In the genomic region with DNA sequence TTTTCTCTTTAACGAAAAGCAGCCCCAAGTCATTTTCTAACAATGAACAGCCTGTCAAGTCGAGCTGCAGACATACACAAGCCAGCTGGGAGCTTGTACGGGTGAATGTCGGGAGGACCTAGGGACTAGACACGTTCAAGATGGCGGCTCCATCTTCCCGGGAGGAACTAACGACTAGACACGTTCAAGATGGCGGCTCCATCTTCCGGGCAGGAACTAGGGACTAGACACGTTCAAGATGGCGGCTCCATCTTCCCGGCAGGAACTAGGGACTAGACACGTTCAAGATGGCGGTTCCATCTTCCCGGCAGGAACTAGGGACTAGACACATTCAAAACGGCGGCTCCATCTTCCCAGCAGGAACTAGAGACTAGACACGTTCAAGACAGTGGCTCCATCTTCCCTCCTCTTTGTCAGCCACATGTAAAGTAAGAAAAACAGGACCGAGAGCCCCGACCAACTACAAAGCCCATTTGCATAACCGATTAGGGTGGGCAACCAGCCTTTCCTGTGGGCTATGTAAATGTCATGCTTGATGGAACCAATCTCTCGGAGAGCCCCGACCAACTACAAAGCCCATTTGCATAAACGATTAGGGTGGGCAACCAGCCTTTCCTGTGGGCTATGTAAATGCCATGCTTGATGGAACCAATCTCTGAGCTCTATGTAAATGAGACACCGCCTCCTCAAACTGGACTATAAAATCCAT, we compare ENCODE assay signal across 8 cellular contexts.
A peak's percentile ranks its signal among the peaks of the same experiment; 100 is the strongest.
DNase-seq lines count a peak whose midpoint lies in the region; ATAC-seq, FAIRE-seq and TF ChIP-seq lines count a peak whose summit lies in the region.

No MANE protein-coding gene starts in this region.

- POLR2A ChIA-PET in HEK293 (lab: Yijun Ruan, JAX), result no interaction called here
- POLR2A ChIA-PET in K562 (lab: Yijun Ruan, JAX), result no interaction called here

- 38% methylated on average over 19 of the region's 27 CpGs for WGBS in K562 (ENCODE audit: insufficient coverage, low coverage, missing lambda C conversion rate)

- 0 out of 4 replicates have a peak overlapping the region, but pooled peaks of 1 of the 2 experiments have one; percentile 41 for H3K9ac ChIP-seq in K562 (ENCODE audit: insufficient read depth in 1 of 2, low read depth in 2 of 2, low read length in 2 of 2)

- H3K79me2 ChIP-seq in K562 (ENCODE audit: control insufficient read depth, insufficient read depth, low read length), result peaks cover under 1% of the 10 kb centered on the region; the same call in 1 of the 3 replicates

- in situ Hi-C loops in K562 (cut with MboI), result no loop called here

- ATAC-seq in K562, result peak; percentile 83
- no peak for ATAC-seq in stimulated activated naive CD8-positive, alpha-beta T cell treated with anti-CD3 and anti-CD28 coated beads, Interleukin-15, Interleukin-2, amounts not matched to agents 100 U/mL and 50 U/mL, for 24 hours
- ATAC-seq in HG03135 (IDR thresholded peaks at IDR 0.05; ENCODE audit: unreplicated experiment), result no peak

- TF ChIP-seq EP300 in K562 (IDR thresholded peaks at IDR 0.05; ENCODE audit: low read length), result no peak

- TF ChIP-seq POLR2A in K562 (conservative IDR thresholded peaks at IDR 0.05), result peak; percentile 50

- H3K4me3 ChIP-seq in HEK293 (ENCODE audit: low read depth, low read length) (peak overlapping the region; percentile 30), K562 (peak overlapping the region; percentile 41), kidney epithelial cell (ENCODE audit: low read depth, low read length) (peak overlapping the region; percentile 48)

- H3K36me3 ChIP-seq in HEK293 (ENCODE audit: control insufficient read depth in 2 of 2, insufficient read depth in 1 of 2, low read length in 2 of 2) (no peaks in the 10 kb centered on the region), K562 (ENCODE audit: control insufficient read depth, insufficient read depth, low read length) (no peaks in the 10 kb centered on the region), kidney epithelial cell (ENCODE audit: control insufficient read depth, insufficient read depth, low read length) (no peaks in the 10 kb centered on the region)

- BruUV-seq in K562 (replicated peaks; lab: Mats Ljungman, UMichigan), result no TSS peak

- peak overlapping the region; percentile 43; the same call in 1 of the 2 replicates for H3K27ac ChIP-seq in HEK293 (ENCODE audit: extremely low read depth, low read depth, low read length)
- peak overlapping the region; percentile 46; the same call in 1 of the 3 replicates for H3K27ac ChIP-seq in K562 (ENCODE audit: extremely low read depth, low read depth, low read length)

- H3K9me1 ChIP-seq in K562 (ENCODE audit: control insufficient read depth, insufficient read depth, low read length), result no peaks in the 10 kb centered on the region

- FAIRE-seq in K562 (lab: Jason Lieb, UNC), result peak; percentile 93

- intact Hi-C loops in K562 (cut with micrococcal nuclease), result no loop called here

- no peaks in the 10 kb centered on the region for H3K27me3 ChIP-seq in K562 (ENCODE audit: control insufficient read depth in 2 of 2, insufficient read depth in 2 of 2, low read length in 2 of 2)
- no peaks in the 10 kb centered on the region for H3K27me3 ChIP-seq in kidney epithelial cell (ENCODE audit: control insufficient read depth, insufficient read depth, low read length)

- H2AFZ ChIP-seq in K562 (ENCODE audit: low read depth, low read length), result peak overlapping the region; percentile 89

- H4K20me1 ChIP-seq in K562 (replicated peaks; ENCODE audit: control insufficient read depth, insufficient read depth, low read length), result no peaks in the 10 kb centered on the region

- TF ChIP-seq CTCF in HEK293 (tag by site-specific recombination; IDR thresholded peaks at IDR 0.05), result no peak
- no peak for TF ChIP-seq CTCF in K562 (IDR thresholded peaks at IDR 0.05 in 2 of 3, conservative IDR thresholded peaks at IDR 0.05 in 1 of 3; ENCODE audit: insufficient read depth in 2 of 3, low read depth in 1 of 3, low read length in 3 of 3)
- TF ChIP-seq CTCF in kidney epithelial cell (IDR thresholded peaks at IDR 0.05; ENCODE audit: insufficient read depth, low read length, poor library complexity, severe bottlenecking), result no peak

- TF ChIP-seq RAD21 in K562 (CRISPR knock-in tag; conservative IDR thresholded peaks at IDR 0.05 in 1 of 2, IDR thresholded peaks at IDR 0.05 in 1 of 2), result no peak

- peak overlapping the region; percentile 68 for H3K4me2 ChIP-seq in K562 (ENCODE audit: insufficient read depth, low read length)

- H3K9me3 ChIP-seq in HEK293 (ENCODE audit: control insufficient read depth, insufficient read depth, low read depth, low read length) (no peaks in the 10 kb centered on the region), K562 (replicated peaks; ENCODE audit: control insufficient read depth, insufficient read depth, low read depth, low read length) (no peaks in the 10 kb centered on the region; the same call in 1 of the 2 replicates)

- CTCF ChIA-PET in HEK293 (lab: Yijun Ruan, JAX) (no interaction called here), K562 (lab: Yijun Ruan, JAX; ENCODE audit: low intra/inter-chr PET ratio) (no interaction called here)

- DNase-seq in Ammon's horn (ENCODE audit: low spot score) (peak; percentile 79), K562 (ENCODE audit: extremely low read depth in 1 of 4, low spot score in 3 of 4) (peak; percentile 39 to 84 (median 44)), kidney epithelial cell (ENCODE audit: low read depth) (peak; percentile 80), NOMO-1 treated with dmso at 0.1 percent for 144 hours (lab: John Stamatoyannopoulos, UW; ENCODE audit: unreplicated experiment) (no peak), NCI-H1417 (lab: John Stamatoyannopoulos, UW) (no peak)
- peak; percentile 17 for DNase-seq in stimulated activated naive CD8-positive, alpha-beta T cell treated with anti-CD3 and anti-CD28 coated beads, Interleukin-15, Interleukin-2, amounts not matched to agents 100 U/mL and 50 U/mL, for 24 hours

- H3K4me1 ChIP-seq in HEK293 (ENCODE audit: control insufficient read depth, insufficient read depth, low read length) (no peaks in the 10 kb centered on the region), K562 (replicated peaks in 1 of 2; ENCODE audit: control insufficient read depth in 2 of 2, insufficient read depth in 2 of 2, low read length in 2 of 2) (no peaks in the 10 kb centered on the region; a peak in 2 of 5 replicates)

TF ChIP-seq in HEK293, 187 proteins besides CTCF, POLR2A, EP300 and RAD21 (continues in another document):
- no peak for TF ChIP-seq MYNN (tag by site-specific recombination; IDR thresholded peaks at IDR 0.05; ENCODE audit: borderline replicate concordance)
- no peak for TF ChIP-seq ZNF350 (tag by site-specific recombination; IDR thresholded peaks at IDR 0.05)
- no peak for TF ChIP-seq ZNF621 (tag by site-specific recombination; IDR thresholded peaks at IDR 0.05)
- TF ChIP-seq MEIS1 (CRISPR knock-in tag; IDR thresholded peaks at IDR 0.05; ENCODE audit: borderline replicate concordance), result no peak
- TF ChIP-seq SETDB1 (IDR thresholded peaks at IDR 0.05; ENCODE audit: insufficient read length, low read length), result no peak
- no peak for TF ChIP-seq ZNF223 (tag by site-specific recombination; IDR thresholded peaks at IDR 0.05)
- TF ChIP-seq ZNF560 (tag by site-specific recombination; IDR thresholded peaks at IDR 0.05; ENCODE audit: borderline replicate concordance), result no peak
- TF ChIP-seq KLF1 (tag by site-specific recombination; IDR thresholded peaks at IDR 0.05), result no peak
- TF ChIP-seq ZNF335 (tag by site-specific recombination; conservative IDR thresholded peaks at IDR 0.05), result no peak

TF ChIP-seq in K562, 482 proteins besides CTCF, POLR2A, EP300 and RAD21 (continues in another document):
- 0 out of 2 replicates have a peak, but pooled peaks have one; percentile 45 for TF ChIP-seq ZNF395 (CRISPR knock-in tag; IDR thresholded peaks at IDR 0.05)
- peak; percentile 98 for TF ChIP-seq THAP7 (CRISPR knock-in tag; IDR thresholded peaks at IDR 0.05)
- no peak for TF ChIP-seq ZNF140 (CRISPR knock-in tag; IDR thresholded peaks at IDR 0.05)
- no peak for TF ChIP-seq ZNF436 (CRISPR knock-in tag; IDR thresholded peaks at IDR 0.05)
- peak; percentile 54 for TF ChIP-seq ETV1 (tag; conservative IDR thresholded peaks at IDR 0.05; ENCODE audit: low read depth)
- TF ChIP-seq CBX8 (IDR thresholded peaks at IDR 0.05; ENCODE audit: borderline replicate concordance, extremely low read depth, low read depth, low read length, poor library complexity, severe bottlenecking), result no peak
- TF ChIP-seq, protein P1, sequence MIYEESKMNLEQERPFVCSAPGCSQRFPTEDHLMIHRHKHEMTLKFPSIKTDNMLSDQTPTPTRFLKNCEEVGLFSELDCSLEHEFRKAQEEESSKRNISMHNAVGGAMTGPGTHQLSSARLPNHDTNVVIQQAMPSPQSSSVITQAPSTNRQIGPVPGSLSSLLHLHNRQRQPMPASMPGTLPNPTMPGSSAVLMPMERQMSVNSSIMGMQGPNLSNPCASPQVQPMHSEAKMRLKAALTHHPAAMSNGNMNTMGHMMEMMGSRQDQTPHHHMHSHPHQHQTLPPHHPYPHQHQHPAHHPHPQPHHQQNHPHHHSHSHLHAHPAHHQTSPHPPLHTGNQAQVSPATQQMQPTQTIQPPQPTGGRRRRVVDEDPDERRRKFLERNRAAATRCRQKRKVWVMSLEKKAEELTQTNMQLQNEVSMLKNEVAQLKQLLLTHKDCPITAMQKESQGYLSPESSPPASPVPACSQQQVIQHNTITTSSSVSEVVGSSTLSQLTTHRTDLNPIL (CRISPR knock-in tag; IDR thresholded peaks at IDR 0.05), result no peak

Comparison
In these comparisons a context has a peak if more than half of its experiments do, and no peak if none do; other contexts are left out.
1. DNase-seq: peak in Ammon's horn (single experiment), K562 (4 of 4), kidney epithelial cell (single experiment) and stimulated activated naive CD8-positive, alpha-beta T cell treated with anti-CD3 and anti-CD28 coated beads, Interleukin-15, Interleukin-2, amounts not matched to agents 100 U/mL and 50 U/mL, for 24 hours (single experiment); none in NOMO-1 treated with dmso at 0.1 percent for 144 hours (single experiment) and NCI-H1417 (0 of 3).
2. Peak in every context shown above with its lines, with median percentiles within 50 percentile points of each other: H3K4me3 ChIP-seq.